In genomic region chr4:77073106-77073858, GRCh38 we compare ENCODE assay signal across 9 cellular contexts. TPM values are rescaled to one million over a fixed set of nuclear protein-coding genes. Genes with fewer than 3 reads are reported as not detected.
DNase-seq lines count a peak whose midpoint lies in the region; ATAC-seq, FAIRE-seq and TF ChIP-seq lines count a peak whose summit lies in the region.
"Had no signal": no experiment of that assay in that cellular context is flagged by ENCODE, and none has a peak within 500 bp of the region (broad histone marks: within the 10 kb centered on the region; RNA-seq: fewer than 3 reads in every experiment).

No MANE protein-coding gene starts in this region.

- TF ChIP-seq EP300 in GM12878 (IDR thresholded peaks at IDR 0.05; ENCODE audit: borderline replicate concordance in 1 of 2, control insufficient read depth in 1 of 2, low read depth in 2 of 2, low read length in 2 of 2), result no peak

- intact Hi-C loops in HCT116 (cut with micrococcal nuclease), result no loop called here
- intact Hi-C loops in GM12878 (cut with micrococcal nuclease; ENCODE audit: unreplicated experiment), result no loop called here
- intact Hi-C loops in lower lobe of right lung (cut with DNase I), result no loop called here

- TF ChIP-seq POLR2A in HCT116 (IDR thresholded peaks at IDR 0.05; ENCODE audit: borderline replicate concordance, extremely low read depth, insufficient read depth, insufficient read length) (no peak), GM12878 (IDR thresholded peaks at IDR 0.05; ENCODE audit: low read depth, low read length) (no peak)

- H3K79me2 ChIP-seq in HCT116 (ENCODE audit: insufficient read depth, low read length), result peaks cover 66% of the 10 kb centered on the region
- peaks cover 79% of the 10 kb centered on the region for H3K79me2 ChIP-seq in GM12878 (ENCODE audit: control insufficient read depth, insufficient read depth, low read length)

- H3K9me3 ChIP-seq in HCT116 (ENCODE audit: control insufficient read depth in 1 of 2, insufficient read depth in 1 of 2, low read depth in 1 of 2, low read length in 2 of 2) (no peaks in the 10 kb centered on the region), GM12878 (replicated peaks; ENCODE audit: control insufficient read depth, insufficient read depth, low read length) (no peaks in the 10 kb centered on the region), lower lobe of right lung (no peaks in the 10 kb centered on the region)

- H4K20me1 ChIP-seq in HCT116 (ENCODE audit: insufficient read depth) (peaks cover 12% of the 10 kb centered on the region; the same call in 1 of the 2 replicates), GM12878 (ENCODE audit: control insufficient read depth, insufficient read depth) (peaks cover 9% of the 10 kb centered on the region; the same call in 1 of the 2 replicates)

- peak overlapping the region; percentile 17; the same call in 1 of the 2 replicates for H3K27ac ChIP-seq in 22Rv1
- H3K27ac ChIP-seq in HCT116 (ENCODE audit: low read depth, low read length), result no peak overlapping the region
- peak overlapping the region; percentile 47; the same call in 1 of the 2 replicates for H3K27ac ChIP-seq in GM12878 (ENCODE audit: control insufficient read depth, insufficient read depth)
- H3K27ac ChIP-seq in lower lobe of right lung, result peak overlapping the region; percentile 98

- H2AFZ ChIP-seq in HCT116 (ENCODE audit: low read depth, low read length, poor library complexity, severe bottlenecking) (no peak overlapping the region), GM12878 (ENCODE audit: control insufficient read depth, low read depth, low read length) (no peak overlapping the region)

- H3K27me3 ChIP-seq in HCT116 (ENCODE audit: insufficient read depth, low read length) (no peaks in the 10 kb centered on the region), GM12878 (replicated peaks in 1 of 2; ENCODE audit: control insufficient read depth in 2 of 2, insufficient read depth in 2 of 2, low read length in 1 of 2) (no peaks in the 10 kb centered on the region), lower lobe of right lung (ENCODE audit: low read depth) (no peaks in the 10 kb centered on the region)

- H3K4me3 ChIP-seq in HCT116 (replicated peaks in 1 of 2; ENCODE audit: low read depth in 1 of 2, low read length in 2 of 2) (no peak overlapping the region), GM12878 (peak overlapping the region; percentile 97), lower lobe of right lung (peak overlapping the region; percentile 70)

- RAD21 ChIA-PET in HCT116 (lab: Charles Lee; ENCODE audit: low non-redundant PET in 1 of 2, low total read pairs in 2 of 2, uncharacterized antibody in 2 of 2, unreplicated experiment in 2 of 2) (no interaction called here), GM12878 (lab: Charles Lee; ENCODE audit: unreplicated experiment) (interaction anchor here (1.0 to 3.3 kb wide), 8 partner anchors 19 to 130 kb away, joined by 4 to 24 read pairs (median 8); partner anchors contain the start of gene SEPTIN11)

- TF ChIP-seq RAD21 in HCT116 (IDR thresholded peaks at IDR 0.05; ENCODE audit: low read depth), result no peak
- no peak for TF ChIP-seq RAD21 in GM12878 (IDR thresholded peaks at IDR 0.05; ENCODE audit: insufficient read depth, low read depth, low read length)

- H3K36me3 ChIP-seq in HCT116 (ENCODE audit: control insufficient read depth in 1 of 2, insufficient read depth in 2 of 2, low read length in 2 of 2) (no peaks in the 10 kb centered on the region; a peak in 1 of 4 replicates), GM12878 (ENCODE audit: control insufficient read depth in 2 of 2, insufficient read depth in 2 of 2, low read length in 1 of 2) (no peaks in the 10 kb centered on the region), lower lobe of right lung (no peaks in the 10 kb centered on the region)

- SMC1A ChIA-PET in GM12878 (lab: Charles Lee; ENCODE audit: uncharacterized antibody, unreplicated experiment), result interaction anchor here (1.0 to 5.2 kb wide), 14 partner anchors 10 to 131 kb away, joined by 3 to 44 read pairs (median 6); no protein-coding TSS in a partner anchor

- no peak for FAIRE-seq in GM12878 (lab: Jason Lieb, UNC)

- CTCF ChIA-PET in HCT116 (lab: Charles Lee) (no interaction called here), GM12878 (lab: Yijun Ruan, JAX) (interaction anchor here (0.6 to 5.9 kb wide), 14 partner anchors 14 to 131 kb away, joined by 3 to 30 read pairs (median 6); no protein-coding TSS in a partner anchor)

- BruUV-seq in HCT116 (replicated peaks; lab: Mats Ljungman, UMichigan) (no TSS peak), GM12878 (replicated peaks; lab: Mats Ljungman, UMichigan) (no TSS peak)

- H3K4me2 ChIP-seq in HCT116 (ENCODE audit: low read length) (peak overlapping the region; percentile 94), GM12878 (ENCODE audit: control insufficient read depth, insufficient read depth) (peak overlapping the region; percentile 66)

- in situ Hi-C loops in GM12878 (cut with MboI), result no loop called here

- WGBS in GM12878 (ENCODE audit: insufficient coverage, insufficient replicate concordance, low lambda C conversion rate, missing lambda C conversion rate), result under 1% methylated on average over 3 of the region's 3 CpGs

- H3K9ac ChIP-seq in HCT116 (ENCODE audit: low read length) (0 out of 2 replicates have a peak overlapping the region, but pooled peaks have one; percentile 1), GM12878 (ENCODE audit: control insufficient read depth, insufficient read depth, low read length) (peak overlapping the region; percentile 78)

- no peaks in the 10 kb centered on the region for H3K9me2 ChIP-seq in HCT116 (ENCODE audit: insufficient read depth)

- POLR2A ChIA-PET in HCT116 (lab: Charles Lee) (no interaction called here), GM12878 (lab: Charles Lee) (interaction anchor here (0.8 to 1.6 kb wide), 8 partner anchors 10 to 122 kb away, joined by 3 to 8 read pairs (median 5); partner anchors contain the start of gene CCNG2)

- peaks cover 14 to 21% of the 10 kb centered on the region in 2 experiments for H3K4me1 ChIP-seq in HCT116 (ENCODE audit: control insufficient read depth in 1 of 2, insufficient read depth in 2 of 2, low read length in 2 of 2)
- peaks cover 3% of the 10 kb centered on the region; the same call in 1 of the 2 replicates for H3K4me1 ChIP-seq in GM12878 (ENCODE audit: control insufficient read depth, insufficient read depth, low read length)
- H3K4me1 ChIP-seq in lower lobe of right lung, result peaks cover 45% of the 10 kb centered on the region

- ATAC-seq in HCT116 (no peak), GM12878 (peak; percentile 0; the same call in 1 of the 3 replicates), lower lobe of right lung (peak in 1 of 2 donors; percentile 21), GM19023 (IDR thresholded peaks at IDR 0.05; ENCODE audit: unreplicated experiment) (no peak)

- TF ChIP-seq CTCF in 22Rv1 (IDR thresholded peaks at IDR 0.05), result no peak
- no peak for TF ChIP-seq CTCF in HCT116 (IDR thresholded peaks at IDR 0.05 in 2 of 3, conservative IDR thresholded peaks at IDR 0.05 in 1 of 3; ENCODE audit: borderline replicate concordance in 1 of 3, insufficient read depth in 1 of 3, low read depth in 2 of 3, low read length in 2 of 3)
- TF ChIP-seq CTCF in GM12878 (IDR thresholded peaks at IDR 0.05 in 2 of 3, conservative IDR thresholded peaks at IDR 0.05 in 1 of 3; ENCODE audit: control insufficient read depth in 2 of 3, extremely low read depth in 1 of 3, insufficient read depth in 1 of 3, low read depth in 3 of 3, low read length in 3 of 3), result no peak
- TF ChIP-seq CTCF in lower lobe of right lung (IDR thresholded peaks at IDR 0.05), result no peak

- DNase-seq in HCT116 (ENCODE audit: low read depth, low spot score), result no peak
- DNase-seq in GM12878 (ENCODE audit: low read depth, low spot score), result no peak
- no peak for DNase-seq in lower lobe of right lung
- no peak for DNase-seq in retina
- DNase-seq in activated CD4-positive, alpha-beta T cell treated with anti-CD3 and anti-CD28 coated beads, Interleukin-2, amount 50 U/mL, for 1 hour, result no peak
- no peak for DNase-seq in activated T-cell treated with anti-CD3 and anti-CD28 coated beads, Interleukin-2, amount 50 U/mL, for 1 hour
- DNase-seq: GDM1 had no signal

TF ChIP-seq in HCT116, 20 proteins besides CTCF, POLR2A, EP300 and RAD21 (continues in another document):
- TF ChIP-seq EZH2 (IDR thresholded peaks at IDR 0.05), result no peak
- no peak for TF ChIP-seq JUND (IDR thresholded peaks at IDR 0.05)
- TF ChIP-seq ZFX (IDR thresholded peaks at IDR 0.05), result no peak
- no peak for TF ChIP-seq CBX3 (IDR thresholded peaks at IDR 0.05; ENCODE audit: low read depth)
- TF ChIP-seq, protein P1, sequence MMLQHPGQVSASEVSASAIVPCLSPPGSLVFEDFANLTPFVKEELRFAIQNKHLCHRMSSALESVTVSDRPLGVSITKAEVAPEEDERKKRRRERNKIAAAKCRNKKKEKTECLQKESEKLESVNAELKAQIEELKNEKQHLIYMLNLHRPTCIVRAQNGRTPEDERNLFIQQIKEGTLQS (IDR thresholded peaks at IDR 0.05), result no peak

RNA-seq across cellular contexts. Expression of gene CCNI, which starts 2.5 kb away (rescaled TPM):
- 208 TPM for total RNA-seq in HCT116 (2021; ENCODE audit: unreplicated experiment)
- 200 and 234 TPM in 2 replicates for polyA plus RNA-seq in HCT116 (2012)
- total RNA-seq in GM12878 (2013; cell fraction: nucleolus; rRNA removed), result 64.3 and 69.7 TPM in 2 replicates
- total RNA-seq in GM12878 (2014; rRNA removed), result 68.9 and 72.4 TPM in 2 replicates
- total RNA-seq in GM12878 (2014; rRNA removed; fragmentation: Illumina TruSeq; extraction: Trizol), result 97.4 and 102 TPM in 2 replicates
- total RNA-seq in GM12878 (2021), result 165 and 169 TPM in 2 replicates
- polyA plus RNA-seq in GM12878 (2011; ENCODE audit: low read depth), result 154 TPM
- polyA plus RNA-seq in GM12878 (2011; rRNA removed), result 178 and 201 TPM in 2 replicates
- polyA plus RNA-seq in GM12878 (2011; cell fraction: cytosol; rRNA removed), result 117 and 138 TPM in 2 replicates
- 41.8 and 52.1 TPM in 2 replicates for polyA plus RNA-seq in GM12878 (2011; cell fraction: nucleus; rRNA removed)
- 224 and 271 TPM in 2 replicates for polyA plus RNA-seq in GM12878 (2012)
- 149 and 194 TPM in 2 replicates for polyA plus RNA-seq in GM12878 (2014; fragmentation: Illumina TruSeq; extraction: Trizol)
- 10 to 100 TPM; 72.4 to 82.4 TPM for polyA plus RNA-seq in GM12878 (2014; fragmentation: Nextera tagmentation; extraction: Ambion mirVana)
- polyA plus RNA-seq in GM12878 (2014; rRNA removed), result 68.1 and 70.6 TPM in 2 replicates
- 100 to 1,000 TPM; 109 to 117 TPM for polyA plus RNA-seq in GM12878 (2016; fragmentation: Nextera tagmentation; extraction: Ambion mirVana)
- 361 and 437 TPM in 2 replicates for polyA minus RNA-seq in GM12878 (2011; rRNA and poly(A)+ RNA removed)
- 129 and 136 TPM in 2 replicates for polyA minus RNA-seq in GM12878 (2011; cell fraction: cytosol; rRNA and poly(A)+ RNA removed)
- polyA minus RNA-seq in GM12878 (2011; cell fraction: nucleus; rRNA and poly(A)+ RNA removed), result 42.4 and 69.8 TPM in 2 replicates
- 327 TPM for total RNA-seq in lower lobe of right lung

Comparison
In these comparisons a context has a peak if more than half of its experiments do, and no peak if none do; other contexts are left out.
1. H3K4me3 ChIP-seq: peak in GM12878 (single experiment) and lower lobe of right lung (single experiment); none in HCT116 (0 of 2).